ENCODE assay signal across 8 cellular contexts in genomic region chr9:127943746-127944145, GRCh38. TPM values are rescaled to one million over a fixed set of nuclear protein-coding genes. Genes with fewer than 3 reads are reported as not detected.
A peak's percentile ranks its signal among the peaks of the same experiment; 100 is the strongest.
DNase-seq lines count a peak whose midpoint lies in the region; ATAC-seq and TF ChIP-seq lines count a peak whose summit lies in the region.

No MANE protein-coding gene starts in this region.

- H3K9me3 ChIP-seq in colonic mucosa (no peaks in the 10 kb centered on the region), liver (ENCODE audit: control insufficient read depth in 4 of 4, low read length in 3 of 4) (no peaks in the 10 kb centered on the region)

- H3K4me1 Mint-ChIP-seq in activated CD4-positive, alpha-beta T cell treated with anti-CD3 and anti-CD28 coated beads, Interleukin-2, amount 10 ng/mL, durations not matched to agents 7 days and 5 days: peaks cover 55% of the 10 kb centered on the region

- H3K27ac ChIP-seq in colonic mucosa (no peak overlapping the region), liver (ENCODE audit: low read depth in 1 of 2, low read length in 2 of 2) (no peak overlapping the region)

- H3K4me3 ChIP-seq in colonic mucosa: no peak overlapping the region
- H3K4me3 ChIP-seq in liver (ENCODE audit: low read depth in 1 of 3, low read length in 3 of 3): no peak overlapping the region

- CTCF ChIA-PET in activated CD4-positive, alpha-beta T cell treated with anti-CD3 and anti-CD28 coated beads, Interleukin-2, amount 10 ng/mL, durations not matched to agents 7 days and 5 days (lab: Charles Lee): interaction anchor here (0.6 to 6.9 kb wide), 25 partner anchors 10 to 174 kb away, joined by 3 to 103 read pairs (median 5); partner anchors contain the start of genes EEIG1, NAIF1 and PIP5KL1

- H3K36me3 ChIP-seq in colonic mucosa (peaks cover 14% of the 10 kb centered on the region), liver (ENCODE audit: control insufficient read depth in 4 of 4, insufficient read depth in 3 of 4, low read depth in 1 of 4, low read length in 3 of 4) (peaks cover 12 to 45% (median 14%) of the 10 kb centered on the region in 4 donors)

- 59% methylated on average over 13 of the region's 13 CpGs for WGBS in liver

- ATAC-seq in HG03045 (IDR thresholded peaks at IDR 0.05; ENCODE audit: unreplicated experiment): peak; percentile 49
- ATAC-seq in HG02885 (IDR thresholded peaks at IDR 0.05; ENCODE audit: poor library complexity, unreplicated experiment): no peak

- H3K9me3 Mint-ChIP-seq in activated CD4-positive, alpha-beta T cell treated with anti-CD3 and anti-CD28 coated beads, Interleukin-2, amount 10 ng/mL, durations not matched to agents 7 days and 5 days: no peaks in the 10 kb centered on the region

- H3K4me3 Mint-ChIP-seq in activated CD4-positive, alpha-beta T cell treated with anti-CD3 and anti-CD28 coated beads, Interleukin-2, amount 10 ng/mL, durations not matched to agents 7 days and 5 days: no peak overlapping the region

- no peak overlapping the region for H3K9ac ChIP-seq in colonic mucosa (ENCODE audit: low read depth in 2 of 2, low read length in 2 of 2)
- H3K9ac ChIP-seq in liver (ENCODE audit: low read depth in 1 of 2, low read length in 2 of 2): no peak overlapping the region

- DNase-seq in DMS53 treated with DMSO at 0.1 percent for 48 hours (lab: John Stamatoyannopoulos, UW; ENCODE audit: unreplicated experiment) (peak; percentile 93), NCI-H510A (lab: John Stamatoyannopoulos, UW) (peak; percentile 86), colonic mucosa (peak; percentile 90)
- DNase-seq in activated CD4-positive, alpha-beta T cell treated with anti-CD3 and anti-CD28 coated beads, Interleukin-2, amount 10 ng/mL, durations not matched to agents 7 days and 5 days: peak; percentile 81
- DNase-seq in stimulated activated CD8-positive, alpha-beta memory T cell treated with anti-CD3 and anti-CD28 coated beads, Interleukin-12 subunit alpha, Interleukin-12 subunit beta, amount 100 ng/mL, for 24 hours (ENCODE audit: extremely low read depth): peak; percentile 50

- intact Hi-C loops in colonic mucosa (cut with DNase I): no loop called here

- H3K36me3 Mint-ChIP-seq in activated CD4-positive, alpha-beta T cell treated with anti-CD3 and anti-CD28 coated beads, Interleukin-2, amount 10 ng/mL, durations not matched to agents 7 days and 5 days (ENCODE audit: low read depth): peaks cover 77% of the 10 kb centered on the region

- peak overlapping the region; percentile 73 for H3K27ac Mint-ChIP-seq in activated CD4-positive, alpha-beta T cell treated with anti-CD3 and anti-CD28 coated beads, Interleukin-2, amount 10 ng/mL, durations not matched to agents 7 days and 5 days

- H3K4me1 ChIP-seq in colonic mucosa: no peaks in the 10 kb centered on the region
- H3K4me1 ChIP-seq in liver (ENCODE audit: control insufficient read depth in 4 of 4, insufficient read depth in 4 of 4, low read length in 3 of 4): no peaks in the 10 kb centered on the region

- no peaks in the 10 kb centered on the region for H3K27me3 ChIP-seq in colonic mucosa
- H3K27me3 ChIP-seq in liver (ENCODE audit: control insufficient read depth in 4 of 4, insufficient read depth in 4 of 4, low read length in 3 of 4): no peaks in the 10 kb centered on the region

- H3K27me3 Mint-ChIP-seq in activated CD4-positive, alpha-beta T cell treated with anti-CD3 and anti-CD28 coated beads, Interleukin-2, amount 10 ng/mL, durations not matched to agents 7 days and 5 days: no peaks in the 10 kb centered on the region

- POLR2A ChIA-PET in activated CD4-positive, alpha-beta T cell treated with anti-CD3 and anti-CD28 coated beads, Interleukin-2, amount 10 ng/mL, durations not matched to agents 7 days and 5 days (lab: Charles Lee): interaction anchor here (0.6 to 1.2 kb wide), 2 partner anchors 35 to 97 kb away, joined by 3 to 4 read pairs; no protein-coding TSS in a partner anchor

- peak; percentile 84 to 90 for TF ChIP-seq RAD21 in liver (IDR thresholded peaks at IDR 0.05)

- TF ChIP-seq CTCF in colonic mucosa (IDR thresholded peaks at IDR 0.05) (peak; percentile 89), liver (IDR thresholded peaks at IDR 0.05; ENCODE audit: low read depth, low read length, missing input control) (peak; percentile 76)

TF ChIP-seq in liver, 16 proteins besides CTCF, POLR2A, EP300 and RAD21:
- TF ChIP-seq REST (IDR thresholded peaks at IDR 0.05) (no peak), ZBTB33 (IDR thresholded peaks at IDR 0.05) (no peak), FOXA1 (IDR thresholded peaks at IDR 0.05) (no peak)

RNA-seq across cellular contexts. Expression of gene DPM2, which starts 6.1 kb away (rescaled TPM):
- total RNA-seq in activated CD4-positive, alpha-beta T cell treated with anti-CD3 and anti-CD28 coated beads, Interleukin-2, amount 10 ng/mL, durations not matched to agents 7 days and 5 days: 10 to 100 TPM; 79.9 to 80.4 TPM
- total RNA-seq in colonic mucosa: 10 to 100 TPM; 25.7 to 38.9 TPM
- 10 to 100 TPM in 1 of 2 donors, 1 to 10 TPM in 1; 9.3 to 22.0 TPM for total RNA-seq in liver
- polyA plus RNA-seq in liver: 10 to 100 TPM; 22.0 to 25.0 TPM

RNA-seq across cellular contexts. Expression of gene PIP5KL1, which starts 13.2 kb away (rescaled TPM):
- 1 to 10 TPM; 2.5 to 4.1 TPM for total RNA-seq in activated CD4-positive, alpha-beta T cell treated with anti-CD3 and anti-CD28 coated beads, Interleukin-2, amount 10 ng/mL, durations not matched to agents 7 days and 5 days
- under 1 TPM; 0.85 to 0.89 TPM for total RNA-seq in colonic mucosa
- total RNA-seq in liver: 1 to 10 TPM in 1 of 2 donors, under 1 TPM in 1; 0.59 to 1.5 TPM
- polyA plus RNA-seq in liver: under 1 TPM; 0.06 to 0.40 TPM

RNA-seq across cellular contexts. Expression of gene ST6GALNAC4, which starts 26.9 kb away (rescaled TPM):
- 10 to 100 TPM; 16.8 to 22.4 TPM for total RNA-seq in activated CD4-positive, alpha-beta T cell treated with anti-CD3 and anti-CD28 coated beads, Interleukin-2, amount 10 ng/mL, durations not matched to agents 7 days and 5 days
- total RNA-seq in colonic mucosa: 10 to 100 TPM; 25.4 to 66.5 TPM
- total RNA-seq in liver: 10 to 100 TPM in 1 of 2 donors, 1 to 10 TPM in 1; 4.5 to 83.7 TPM
- 10 to 100 TPM in 1 of 2 donors, 1 to 10 TPM in 1; 2.5 to 10.6 TPM for polyA plus RNA-seq in liver

RNA-seq across cellular contexts. Expression of gene EEIG1, which starts 37.0 kb away (rescaled TPM):
- 100 to 1,000 TPM; 412 to 477 TPM for total RNA-seq in activated CD4-positive, alpha-beta T cell treated with anti-CD3 and anti-CD28 coated beads, Interleukin-2, amount 10 ng/mL, durations not matched to agents 7 days and 5 days
- total RNA-seq in colonic mucosa: 10 to 100 TPM; 72.2 to 95.9 TPM
- 10 to 100 TPM in 1 of 2 donors, 1 to 10 TPM in 1; 4.9 to 14.3 TPM for total RNA-seq in liver
- polyA plus RNA-seq in liver: 10 to 100 TPM in 1 of 2 donors, 1 to 10 TPM in 1; 6.7 to 11.2 TPM

RNA-seq across cellular contexts. Expression of gene ST6GALNAC6, which starts 44.3 kb away (rescaled TPM):
- total RNA-seq in activated CD4-positive, alpha-beta T cell treated with anti-CD3 and anti-CD28 coated beads, Interleukin-2, amount 10 ng/mL, durations not matched to agents 7 days and 5 days: 100 to 1,000 TPM; 100 to 122 TPM
- 100 to 1,000 TPM; 251 to 279 TPM for total RNA-seq in colonic mucosa
- total RNA-seq in liver: 10 to 100 TPM; 26.9 to 37.7 TPM
- 10 to 100 TPM; 22.5 to 40.4 TPM for polyA plus RNA-seq in liver
